Comparison of ENCODE assay signal across 29 cellular contexts in the genomic region with DNA sequence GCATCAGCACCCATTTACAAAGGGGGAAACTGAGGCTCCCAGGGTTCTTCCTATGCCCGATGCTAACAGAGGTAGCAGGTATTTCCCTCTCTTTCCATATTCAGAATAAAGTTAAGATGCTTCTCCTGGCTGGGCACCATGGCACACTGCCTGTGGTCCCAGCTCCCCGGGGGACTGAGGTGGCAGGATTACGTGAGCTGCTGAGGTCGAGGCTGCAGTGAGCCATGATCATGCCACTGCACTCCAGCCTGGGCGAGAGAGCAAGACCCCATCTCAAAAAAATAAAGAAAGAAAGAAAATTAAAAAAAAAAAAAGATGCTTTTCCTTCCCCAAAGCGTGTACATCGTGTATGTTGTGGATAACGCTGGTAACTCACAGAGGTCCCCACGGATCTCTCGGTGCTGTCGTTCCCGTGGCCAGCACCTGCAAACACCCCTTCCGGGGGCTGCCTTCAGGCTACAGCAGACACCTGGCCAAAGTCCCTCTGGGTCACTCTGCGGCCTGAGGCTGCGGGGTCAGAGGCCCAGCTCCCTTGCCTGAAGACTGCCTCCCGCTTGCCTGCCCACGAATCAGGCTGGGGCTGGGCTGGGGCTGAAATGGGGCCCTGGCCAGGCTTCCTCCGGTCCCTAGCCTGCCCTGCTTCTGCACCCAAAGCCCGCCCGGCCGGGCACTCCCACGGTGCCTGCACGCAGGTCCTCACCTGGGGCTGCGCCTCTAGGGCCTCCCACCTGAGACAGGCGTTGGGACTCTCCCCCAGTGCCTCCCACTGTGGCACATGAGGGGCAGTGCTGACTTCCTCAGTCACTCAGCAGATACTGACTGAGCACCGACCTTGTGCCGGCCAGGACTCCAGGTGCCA.
DNase-seq lines count a peak whose midpoint lies in the region; ATAC-seq, FAIRE-seq and TF ChIP-seq lines count a peak whose summit lies in the region.
"Had no signal": no experiment of that assay in that cellular context is flagged by ENCODE, and none has a peak within 500 bp of the region (broad histone marks: within the 10 kb centered on the region; RNA-seq: fewer than 3 reads in every experiment).

No MANE protein-coding gene starts in this region.

- WGBS in liver = 50% methylated on average over 27 of the region's 27 CpGs
- 40 to 61% (median 59%) methylated on average over 17 to 27 of the region's 27 CpGs for WGBS in spleen, 5 donors

- H3K36me3 Mint-ChIP-seq in activated T-cell treated with anti-CD3 and anti-CD28 coated beads, Interleukin-2, amount 50 U/mL, for 72 hours (ENCODE audit: insufficient read depth in 2 of 2) = no peaks in the 10 kb centered on the region
- H3K36me3 Mint-ChIP-seq in WTC11 = no peaks in the 10 kb centered on the region
- H3K36me3 Mint-ChIP-seq: stimulated activated naive B cell treated with anti-CD40 and anti-IgM and Interleukin-4, amounts not matched to agents 10 μg/mL and 1 μg/mL and 100 μg/mL, for 72 hours had no signal

- no peaks in the 10 kb centered on the region for H3K27me3 ChIP-seq in liver (ENCODE audit: control insufficient read depth in 4 of 4, insufficient read depth in 4 of 4, low read length in 3 of 4)
- no peaks in the 10 kb centered on the region for H3K27me3 ChIP-seq in spleen (replicated peaks in 1 of 7)
- H3K27me3 ChIP-seq: SJCRH30 had no signal

- peaks cover 6% of the 10 kb centered on the region for H3K27me3 Mint-ChIP-seq in activated T-cell treated with anti-CD3 and anti-CD28 coated beads, Interleukin-2, amount 50 U/mL, for 72 hours (ENCODE audit: low read depth)
- no peaks in the 10 kb centered on the region for H3K27me3 Mint-ChIP-seq in WTC11 (ENCODE audit: low read depth)
- H3K27me3 Mint-ChIP-seq: activated T-cell treated with anti-CD3 and anti-CD28 coated beads, Interleukin-2, amount 50 U/mL, for 24 hours had no signal

- peak; percentile 11 to 20 for ATAC-seq in activated T-cell treated with anti-CD3 and anti-CD28 coated beads, Interleukin-2, amount 50 U/mL, for 72 hours (replicated peaks in 1 of 2)
- no peak for ATAC-seq in WTC11
- ATAC-seq: Panc1, psoas muscle had no signal

- TF ChIP-seq POLR2A in spleen (IDR thresholded peaks at IDR 0.05) (no peak), H54 (IDR thresholded peaks at IDR 0.05; ENCODE audit: low read depth, low read length) (no peak)

- POLR2A ChIA-PET in WTC11 (lab: Charles Lee) = no interaction called here

- peaks cover 0 to 2% of the 10 kb centered on the region in 2 donors for H3K9me3 Mint-ChIP-seq in activated T-cell treated with anti-CD3 and anti-CD28 coated beads, Interleukin-2, amount 50 U/mL, for 72 hours
- 0 out of 2 replicates have a peak, but pooled peaks cover 6% of the 10 kb centered on the region for H3K9me3 Mint-ChIP-seq in WTC11
- H3K9me3 Mint-ChIP-seq: activated CD4-positive, alpha-beta T cell treated with anti-CD3 and anti-CD28 coated beads, Interleukin-2, amount 10 ng/mL, durations not matched to agents 7 days and 5 days; activated T-cell treated with anti-CD3 and anti-CD28 coated beads, Interleukin-2, amount 50 U/mL, for 24 hours; stimulated activated naive B cell treated with anti-CD40 and anti-IgM and Interleukin-4, amounts not matched to agents 10 μg/mL and 1 μg/mL and 100 μg/mL, for 72 hours had no signal

- peak overlapping the region in 1 of 2 donors; percentile 56 for H3K27ac ChIP-seq in liver (ENCODE audit: low read depth in 1 of 2, low read length in 2 of 2)
- no peak overlapping the region for H3K27ac ChIP-seq in spleen
- H3K27ac ChIP-seq: left ventricle myocardium inferior, psoas muscle, SJCRH30, VCaP had no signal

- H3K9ac ChIP-seq in liver (ENCODE audit: low read depth in 1 of 2, low read length in 2 of 2) = peak overlapping the region in 1 of 2 donors; percentile 31

- H3K4me1 Mint-ChIP-seq in activated T-cell treated with anti-CD3 and anti-CD28 coated beads, Interleukin-2, amount 50 U/mL, for 72 hours (ENCODE audit: low read depth) = no peaks in the 10 kb centered on the region
- no peaks in the 10 kb centered on the region for H3K4me1 Mint-ChIP-seq in WTC11

- H3K4me3 Mint-ChIP-seq in activated T-cell treated with anti-CD3 and anti-CD28 coated beads, Interleukin-2, amount 50 U/mL, for 72 hours = no peak overlapping the region
- no peak overlapping the region for H3K4me3 Mint-ChIP-seq in WTC11
- H3K4me3 Mint-ChIP-seq: activated CD4-positive, alpha-beta T cell treated with anti-CD3 and anti-CD28 coated beads, Interleukin-2, amount 10 ng/mL, durations not matched to agents 7 days and 5 days; activated T-cell treated with anti-CD3 and anti-CD28 coated beads, Interleukin-2, amount 50 U/mL, for 24 hours; stimulated activated naive B cell treated with anti-CD40 and anti-IgM and Interleukin-4, amounts not matched to agents 10 μg/mL and 1 μg/mL and 100 μg/mL, for 72 hours had no signal

- no peaks in the 10 kb centered on the region for H3K9me3 ChIP-seq in liver (ENCODE audit: control insufficient read depth in 4 of 4, low read length in 3 of 4)
- H3K9me3 ChIP-seq in spleen = no peaks in the 10 kb centered on the region
- H3K9me3 ChIP-seq: left ventricle myocardium inferior, psoas muscle, SJCRH30 had no signal

- no peak overlapping the region for H3K4me3 ChIP-seq in liver (ENCODE audit: low read depth in 1 of 3, low read length in 3 of 3)
- no peak overlapping the region for H3K4me3 ChIP-seq in spleen
- H3K4me3 ChIP-seq: left ventricle myocardium inferior, psoas muscle, SJCRH30 had no signal

- TF ChIP-seq CTCF in WTC11 (IDR thresholded peaks at IDR 0.05) = no peak
- no peak for TF ChIP-seq CTCF in liver (IDR thresholded peaks at IDR 0.05; ENCODE audit: low read depth, low read length, missing input control)
- no peak for TF ChIP-seq CTCF in spleen (IDR thresholded peaks at IDR 0.05 in 8 of 11, conservative IDR thresholded peaks at IDR 0.05 in 3 of 11)

- CTCF ChIA-PET in WTC11 (lab: Charles Lee) = interaction anchor here (0.5 to 1.3 kb wide), 2 partner anchors 23 to 518 kb away, joined by 4 to 7 read pairs; no protein-coding TSS in a partner anchor

- TF ChIP-seq RAD21 in liver (IDR thresholded peaks at IDR 0.05) = no peak

- intact Hi-C loops in spleen (cut with DNase I; ENCODE audit: low total_unique reads) = no loop called here

- no peak for FAIRE-seq in H54 (lab: Jason Lieb, UNC)

- H3K36me3 ChIP-seq in liver (ENCODE audit: control insufficient read depth in 4 of 4, insufficient read depth in 3 of 4, low read depth in 1 of 4, low read length in 3 of 4) (no peaks in the 10 kb centered on the region), spleen (no peaks in the 10 kb centered on the region)
- H3K36me3 ChIP-seq: left ventricle myocardium inferior, SJCRH30 had no signal

- DNase-seq in activated T-cell treated with anti-CD3 and anti-CD28 coated beads, Interleukin-2, amount 50 U/mL, for 72 hours = no peak
- DNase-seq in activated T-cell treated with anti-CD3 and anti-CD28 coated beads, Interleukin-2, amount 50 U/mL, for 48 hours = no peak
- DNase-seq in WTC11 (ENCODE audit: low spot score) = no peak
- peak; percentile 77 for DNase-seq in spleen
- DNase-seq in H54 (ENCODE audit: insufficient read length, low spot score) = no peak
- no peak for DNase-seq in A172 (ENCODE audit: low spot score)
- no peak for DNase-seq in AG08395 (ENCODE audit: low spot score)
- DNase-seq: 8988T; activated CD4-positive, alpha-beta T cell treated with anti-CD3 and anti-CD28 coated beads, Interleukin-2, amount 10 ng/mL, durations not matched to agents 7 days and 5 days; activated gamma-delta T cell treated with Interleukin-2 at 50 U/mL for 16 hours; activated T-cell treated with anti-CD3 and anti-CD28 coated beads, Interleukin-2, amount 50 U/mL, for 24 hours; cortex of kidney; DMS153; effector memory CD4-positive, alpha-beta T cell; GOT3; Kasumi-1; left ventricle myocardium inferior; NCI-H1417; NCI-H2029; NCI-H524; NK-92 treated with Interleukin-12 subunit alpha and Interleukin-12 subunit beta, amount 100 ng/mL, for 24 hours; psoas muscle; SJCRH30; stimulated activated naive B cell treated with anti-CD40 and anti-IgM and Interleukin-4, amounts not matched to agents 10 μg/mL and 1 μg/mL and 100 μg/mL, for 72 hours; SW 1271; T1000 had no signal

- no peak overlapping the region for H3K27ac Mint-ChIP-seq in activated T-cell treated with anti-CD3 and anti-CD28 coated beads, Interleukin-2, amount 50 U/mL, for 72 hours
- no peak overlapping the region for H3K27ac Mint-ChIP-seq in WTC11
- H3K27ac Mint-ChIP-seq: activated CD4-positive, alpha-beta T cell treated with anti-CD3 and anti-CD28 coated beads, Interleukin-2, amount 10 ng/mL, durations not matched to agents 7 days and 5 days; activated T-cell treated with anti-CD3 and anti-CD28 coated beads, Interleukin-2, amount 50 U/mL, for 24 hours; stimulated activated naive B cell treated with anti-CD40 and anti-IgM and Interleukin-4, amounts not matched to agents 10 μg/mL and 1 μg/mL and 100 μg/mL, for 72 hours had no signal

- peaks cover 0 to 22% (median 7%) of the 10 kb centered on the region in 4 donors for H3K4me1 ChIP-seq in liver (ENCODE audit: control insufficient read depth in 4 of 4, insufficient read depth in 4 of 4, low read length in 3 of 4)
- peaks cover 10 to 46% (median 26%) of the 10 kb centered on the region in 6 donors for H3K4me1 ChIP-seq in spleen

TF ChIP-seq in WTC11, 78 proteins besides CTCF, POLR2A, EP300 and RAD21 (continues in another document):
- TF ChIP-seq NR3C1 (CRISPR knock-in tag; conservative IDR thresholded peaks at IDR 0.05; ENCODE audit: low read depth) (no peak), ZNF121 (CRISPR knock-in tag; IDR thresholded peaks at IDR 0.05) (0 out of 2 replicates have a peak, but pooled peaks have one; percentile 13)

TF ChIP-seq in liver, 16 proteins besides CTCF, POLR2A, EP300 and RAD21:
- no peak for TF ChIP-seq YY1 (IDR thresholded peaks at IDR 0.05)
- peak; percentile 63 for TF ChIP-seq SP1 (IDR thresholded peaks at IDR 0.05)
- peak; percentile 59 to 61 for TF ChIP-seq RXRA (IDR thresholded peaks at IDR 0.05)
- TF ChIP-seq EGR1 (IDR thresholded peaks at IDR 0.05; ENCODE audit: low read depth in 2 of 2) = no peak
- peak; percentile 60 to 75 for TF ChIP-seq HNF4A (conservative IDR thresholded peaks at IDR 0.05)
TF ChIP-seq in liver: peak in this region for 3.
